9 cellular contexts compared by ENCODE assay signal in the genomic region with DNA sequence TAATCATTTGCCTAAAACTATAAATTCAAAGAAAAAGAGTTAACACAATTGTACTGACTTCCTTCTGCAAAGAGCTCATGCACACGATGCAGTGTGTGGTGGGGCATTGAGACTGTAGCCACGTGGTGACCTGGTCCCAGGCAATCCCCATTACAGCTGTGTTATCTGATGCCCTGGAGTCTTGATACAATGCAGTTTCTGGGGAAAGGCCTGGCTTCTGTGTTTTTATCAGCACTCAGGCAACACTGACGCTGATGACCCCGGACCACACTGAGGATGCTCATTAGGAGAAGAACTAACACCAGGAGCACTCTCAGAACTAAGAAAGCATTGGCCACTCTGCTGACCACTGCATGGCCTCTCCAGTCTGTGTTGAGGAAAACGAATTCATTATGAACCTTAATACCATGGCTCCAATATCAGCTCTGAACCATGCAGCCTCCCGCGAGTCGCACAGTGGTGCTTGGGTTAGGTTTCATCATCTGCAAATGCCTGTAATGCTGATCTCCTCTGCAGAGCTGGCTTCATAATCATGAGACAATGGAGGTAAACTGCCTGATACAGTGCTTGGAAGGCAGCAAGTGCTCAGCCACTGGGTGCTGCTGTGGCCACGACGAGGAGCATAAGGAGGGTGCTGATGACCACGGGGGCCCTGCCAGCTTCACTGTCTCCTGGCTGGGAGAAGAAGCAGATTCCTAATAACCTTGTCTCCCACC.
"Had no signal": no experiment of that assay in that cellular context is flagged by ENCODE, and none has a peak within 500 bp of the region (broad histone marks: within the 10 kb centered on the region; RNA-seq: fewer than 3 reads in every experiment).

No MANE protein-coding gene starts in this region.

- DNase-seq: activated CD4-positive, alpha-beta T cell treated with anti-CD3 and anti-CD28 coated beads, Interleukin-2, amount 50 U/mL, for 4 hours; activated T-cell treated with anti-CD3 and anti-CD28 coated beads, Interleukin-2, amount 50 U/mL, for 1 hour; amniotic stem cell; body of pancreas; effector memory CD4-positive, alpha-beta T cell; right cardiac atrium; tibial artery had no signal

- ATAC-seq: body of pancreas; gastroesophageal sphincter; stimulated activated effector memory CD8-positive, alpha-beta T cell treated with anti-CD3 and anti-CD28 coated beads, Interleukin-12 subunit alpha, Interleukin-12 subunit beta, amount 100 ng/mL, for 72 hours had no signal
